ENCODE assay signal across 17 cellular contexts in genomic region chr2:219634171-219634940, GRCh38. TPM values are rescaled to one million over a fixed set of nuclear protein-coding genes. Genes with fewer than 3 reads are reported as not detected.
A peak's percentile ranks its signal among the peaks of the same experiment; 100 is the strongest.
DNase-seq lines count a peak whose midpoint lies in the region; ATAC-seq and TF ChIP-seq lines count a peak whose summit lies in the region.
"Had no signal": no experiment of that assay in that cellular context is flagged by ENCODE, and none has a peak within 500 bp of the region (broad histone marks: within the 10 kb centered on the region; RNA-seq: fewer than 3 reads in every experiment).

No MANE protein-coding gene starts in this region.

- no peak overlapping the region for H4K91ac ChIP-seq in H9 (ENCODE audit: insufficient read length, low read depth, low read length)

- no peak overlapping the region for H4K5ac ChIP-seq in H9 (ENCODE audit: insufficient read length, low read depth, low read length)

- H2AFZ ChIP-seq in SK-N-SH (ENCODE audit: low read depth) (no peak overlapping the region), H9 (ENCODE audit: low read length) (no peak overlapping the region)

- H3K79me1 ChIP-seq in H9 (ENCODE audit: insufficient read depth, low read depth, low read length, poor library complexity, severe bottlenecking): no peaks in the 10 kb centered on the region

- no peaks in the 10 kb centered on the region for H3K27me3 Mint-ChIP-seq in H9 (ENCODE audit: low read depth)

- DNase-seq in SK-N-SH (peak; percentile 27), H9 (peak; percentile 11), right atrium auricular region (ENCODE audit: low spot score) (no peak), posterior vena cava (ENCODE audit: low spot score) (peak; percentile 58), SJCRH30 (no peak), GM19238 (ENCODE audit: insufficient read length, low spot score) (no peak)
- DNase-seq: 8988T, C1 segment of cervical spinal cord, KG1, NCI-H1105, NCI-H187, NCI-H2171, NCI-H748 treated with DMSO at 0.1 percent for 48 hours, SHP77 had no signal

- H3K4me2 ChIP-seq in SK-N-SH: no peak overlapping the region
- no peak overlapping the region for H3K4me2 ChIP-seq in H9 (ENCODE audit: insufficient read depth, insufficient read length, low read length)

- no peak overlapping the region for H2BK15ac ChIP-seq in H9 (ENCODE audit: low read depth, low read length)

- TF ChIP-seq CTCF in SK-N-SH (IDR thresholded peaks at IDR 0.05) (no peak), H9 (conservative IDR thresholded peaks at IDR 0.05) (no peak), right atrium auricular region (IDR thresholded peaks at IDR 0.05) (no peak)

- no peaks in the 10 kb centered on the region for H3K9me3 ChIP-seq in SK-N-SH
- H3K9me3 ChIP-seq in H9 (ENCODE audit: control insufficient read depth, low read depth, low read length): no peaks in the 10 kb centered on the region
- H3K9me3 ChIP-seq in right atrium auricular region: no peaks in the 10 kb centered on the region
- H3K9me3 ChIP-seq in SJCRH30 (replicated peaks): no peaks in the 10 kb centered on the region

- no peak overlapping the region for H3K4ac ChIP-seq in H9 (ENCODE audit: low read depth, low read length)

- H3T11ph ChIP-seq in H9 (ENCODE audit: low read length): no peak overlapping the region

- H3K27ac ChIP-seq in SK-N-SH (ENCODE audit: low read depth in 2 of 2, low read length in 1 of 2) (no peak overlapping the region), H9 (ENCODE audit: insufficient read length, low read depth, low read length) (no peak overlapping the region), right atrium auricular region (peak overlapping the region; percentile 90 to 98), SJCRH30 (no peak overlapping the region)
- H3K27ac ChIP-seq: HL-60 had no signal

- H4K20me1 ChIP-seq in SK-N-SH (ENCODE audit: insufficient read depth) (no peaks in the 10 kb centered on the region), H9 (ENCODE audit: control insufficient read depth, insufficient read depth, insufficient read length) (no peaks in the 10 kb centered on the region)

- no peak overlapping the region for H3K4me3 Mint-ChIP-seq in H9

- H3K36me3 ChIP-seq in SK-N-SH (replicated peaks in 1 of 2; ENCODE audit: control insufficient read depth in 1 of 2, insufficient read depth in 2 of 2, low read length in 1 of 2) (peaks cover 0 to 5% of the 10 kb centered on the region in 2 experiments), right atrium auricular region (peaks cover 69% of the 10 kb centered on the region), SJCRH30 (no peaks in the 10 kb centered on the region)

- POLR2A ChIA-PET in SK-N-SH (lab: Yijun Ruan, JAX): interaction anchor here (0.6 kb wide), 1 partner anchor 8 kb away, joined by 3 read pairs; no protein-coding TSS in a partner anchor

- H2AK5ac ChIP-seq in H9 (ENCODE audit: insufficient read length, low read length): no peak overlapping the region

- CTCF ChIA-PET in SK-N-SH (lab: Yijun Ruan, JAX): interaction anchor here (1.0 to 2.4 kb wide), 3 partner anchors 74 to 94 kb away, joined by 3 to 9 read pairs (median 8); no protein-coding TSS in a partner anchor

- H3K4me3 ChIP-seq in SK-N-SH (ENCODE audit: low read depth in 2 of 2, low read length in 1 of 2) (no peak overlapping the region), right atrium auricular region (peak overlapping the region in 1 of 2 donors; percentile 19), SJCRH30 (no peak overlapping the region)

- H3K56ac ChIP-seq in H9 (ENCODE audit: insufficient read length, low read depth, low read length): no peak overlapping the region

- peaks cover 0 to 4% of the 10 kb centered on the region in 2 experiments; a peak in 1 of 4 replicates for H3K4me1 Mint-ChIP-seq in H9

- intact Hi-C loops in posterior vena cava (cut with DNase I): loop anchor here in 1 of 2 donors (10.0 kb wide), 1 partner anchor 780 kb away; the partner anchor contains the start of gene WNT6

- H3K27me3 ChIP-seq in SK-N-SH (ENCODE audit: insufficient read depth) (no peaks in the 10 kb centered on the region), H9 (ENCODE audit: insufficient read depth, low read length) (no peaks in the 10 kb centered on the region), right atrium auricular region (no peaks in the 10 kb centered on the region), SJCRH30 (no peaks in the 10 kb centered on the region)

- H3K36me3 Mint-ChIP-seq in H9 (ENCODE audit: insufficient read depth in 1 of 3, low read depth in 3 of 3): peaks cover 0 to 16% (median 10%) of the 10 kb centered on the region in 3 experiments; a peak in 5 of 7 replicates

- H3K9ac ChIP-seq in SK-N-SH (no peak overlapping the region), H9 (ENCODE audit: extremely low read depth, insufficient read length, low read length) (no peak overlapping the region)

- H2BK12ac ChIP-seq in H9 (ENCODE audit: insufficient read length, low read depth, low read length): no peak overlapping the region

- no peak overlapping the region for H2BK120ac ChIP-seq in H9 (ENCODE audit: low read depth, low read length, poor library complexity, severe bottlenecking)

- no peak overlapping the region for H2BK20ac ChIP-seq in H9 (ENCODE audit: low read depth, low read length, poor library complexity, severe bottlenecking)

- H3K18ac ChIP-seq in H9 (ENCODE audit: insufficient read length, low read depth, low read length): no peak overlapping the region

- H3K23ac ChIP-seq in H9 (ENCODE audit: insufficient read length, low read depth, low read length): no peak overlapping the region

- no peaks in the 10 kb centered on the region for H3F3A ChIP-seq in SK-N-SH (replicated peaks; ENCODE audit: insufficient read depth)

- no peak overlapping the region for H2BK5ac ChIP-seq in H9 (ENCODE audit: insufficient read length, low read length)

- peak overlapping the region in 1 of 3 experiments; percentile 50; a peak in 1 of 7 replicates for H3K27ac Mint-ChIP-seq in H9

- H3K9me3 Mint-ChIP-seq in H9: no peaks in the 10 kb centered on the region; a peak in 1 of 5 replicates

- H3K79me2 ChIP-seq in SK-N-SH (ENCODE audit: insufficient read depth) (no peaks in the 10 kb centered on the region), H9 (ENCODE audit: insufficient read depth, low read length) (no peaks in the 10 kb centered on the region)

- ATAC-seq in SK-N-SH treated with all-trans-retinoic acid at 6 μM for 48 hours (no peak), HG02678 (IDR thresholded peaks at IDR 0.05; ENCODE audit: unreplicated experiment) (no peak)

- no peak for TF ChIP-seq EP300 in SK-N-SH (IDR thresholded peaks at IDR 0.05; ENCODE audit: borderline replicate concordance in 1 of 2, low read depth in 1 of 2, low read length in 1 of 2)

- 84% methylated on average over 8 of the region's 15 CpGs for WGBS in SK-N-SH (ENCODE audit: low lambda C conversion rate)
- no CpG with 5 or more reads among the region's 15 CpGs for WGBS in H9 (ENCODE audit: extremely low coverage, insufficient read length, low lambda C conversion rate)

- no peaks in the 10 kb centered on the region for H3K9me2 ChIP-seq in SK-N-SH

- H3K4me1 ChIP-seq in SK-N-SH (ENCODE audit: control insufficient read depth in 1 of 2, insufficient read depth in 2 of 2, low read depth in 1 of 2, low read length in 1 of 2) (no peaks in the 10 kb centered on the region; a peak in 1 of 4 replicates), H9 (ENCODE audit: insufficient read depth, low read length) (no peaks in the 10 kb centered on the region), right atrium auricular region (peaks cover 0 to 61% of the 10 kb centered on the region in 2 donors), SJCRH30 (no peaks in the 10 kb centered on the region; the same call in 1 of the 2 replicates)

- H3K14ac ChIP-seq in H9 (ENCODE audit: insufficient read depth, low read length): no peak overlapping the region

- no peak for TF ChIP-seq RAD21 in SK-N-SH (IDR thresholded peaks at IDR 0.05; ENCODE audit: low read length)

- no peaks in the 10 kb centered on the region for H3K23me2 ChIP-seq in H9 (ENCODE audit: insufficient read length, low read depth, low read length, poor library complexity, severe bottlenecking)

- no peak overlapping the region for H4K8ac ChIP-seq in H9 (replicated peaks; ENCODE audit: insufficient read length, low read depth, low read length)

TF ChIP-seq in SK-N-SH, 30 proteins besides CTCF, POLR2A, EP300 and RAD21:
- TF ChIP-seq SIN3A (IDR thresholded peaks at IDR 0.05; ENCODE audit: borderline replicate concordance, low read depth, low read length) (no peak), USF2 (IDR thresholded peaks at IDR 0.05; ENCODE audit: borderline replicate concordance, low read depth, low read length) (no peak)

TF ChIP-seq in SK-N-SH treated with all-trans-retinoic acid at 6 μM for 48 hours, 23 proteins besides CTCF, POLR2A, EP300 and RAD21:
- TF ChIP-seq RARB (CRISPR knock-in tag; IDR thresholded peaks at IDR 0.05) (no peak), TCF4 (CRISPR knock-in tag; IDR thresholded peaks at IDR 0.05; ENCODE audit: borderline replicate concordance) (no peak)

RNA-seq across cellular contexts. Expression of gene SLC4A3, which starts 6.9 kb away (rescaled TPM):
- 12.2 and 12.3 TPM in 2 replicates for polyA plus RNA-seq in SK-N-SH (2012; rRNA removed)
- 3.9 and 5.1 TPM in 2 replicates for polyA plus RNA-seq in SK-N-SH (2012; cell fraction: cytosol; rRNA removed)
- polyA plus RNA-seq in SK-N-SH (2012; cell fraction: nucleus; rRNA removed): 53.0 and 74.5 TPM in 2 replicates
- 10.7 and 11.1 TPM in 2 replicates for total RNA-seq in H9 (2021)
- total RNA-seq in right atrium auricular region: 100 to 1,000 TPM; 270 to 502 TPM
- 10 to 100 TPM in 1 of 2 donors, 1 to 10 TPM in 1; 6.2 to 10.1 TPM for total RNA-seq in posterior vena cava
- total RNA-seq in SJCRH30 (2014; rRNA removed; shearing (Covaris generic)): 0.76 and 1.3 TPM in 2 replicates

RNA-seq across cellular contexts. Expression of gene STK11IP, which starts 36.7 kb away (rescaled TPM):
- 22.1 and 22.9 TPM in 2 replicates for polyA plus RNA-seq in SK-N-SH (2012; rRNA removed)
- 4.1 and 5.5 TPM in 2 replicates for polyA plus RNA-seq in SK-N-SH (2012; cell fraction: cytosol; rRNA removed)
- 141 and 185 TPM in 2 replicates for polyA plus RNA-seq in SK-N-SH (2012; cell fraction: nucleus; rRNA removed)
- total RNA-seq in H9 (2021): 28.1 and 31.1 TPM in 2 replicates
- 1 to 10 TPM; 5.5 to 6.6 TPM for total RNA-seq in right atrium auricular region
- 10 to 100 TPM; 18.6 to 22.4 TPM for total RNA-seq in posterior vena cava
- total RNA-seq in SJCRH30 (2014; rRNA removed; shearing (Covaris generic)): 11.0 and 20.2 TPM in 2 replicates

Comparison
In these comparisons a context has a peak if more than half of its experiments do, and no peak if none do; other contexts are left out.
1. DNase-seq: peak in SK-N-SH (single experiment), H9 (single experiment) and posterior vena cava (single experiment); none in right atrium auricular region (single experiment), SJCRH30 (0 of 2) and GM19238 (single experiment).
2. H3K27ac ChIP-seq: peak in right atrium auricular region (2 of 2); none in SK-N-SH (0 of 2), H9 (single experiment) and SJCRH30 (single experiment).
3. RNA of gene SLC4A3, which starts 6.9 kb away (total RNA-seq): 270 to 502 TPM in right atrium auricular region; 10.7 to 11.1 TPM in H9, 6.2 to 10.1 TPM in posterior vena cava and 0.76 to 1.3 TPM in SJCRH30; every median in the first group is over 10 times any median in the second.